In the genomic region with DNA sequence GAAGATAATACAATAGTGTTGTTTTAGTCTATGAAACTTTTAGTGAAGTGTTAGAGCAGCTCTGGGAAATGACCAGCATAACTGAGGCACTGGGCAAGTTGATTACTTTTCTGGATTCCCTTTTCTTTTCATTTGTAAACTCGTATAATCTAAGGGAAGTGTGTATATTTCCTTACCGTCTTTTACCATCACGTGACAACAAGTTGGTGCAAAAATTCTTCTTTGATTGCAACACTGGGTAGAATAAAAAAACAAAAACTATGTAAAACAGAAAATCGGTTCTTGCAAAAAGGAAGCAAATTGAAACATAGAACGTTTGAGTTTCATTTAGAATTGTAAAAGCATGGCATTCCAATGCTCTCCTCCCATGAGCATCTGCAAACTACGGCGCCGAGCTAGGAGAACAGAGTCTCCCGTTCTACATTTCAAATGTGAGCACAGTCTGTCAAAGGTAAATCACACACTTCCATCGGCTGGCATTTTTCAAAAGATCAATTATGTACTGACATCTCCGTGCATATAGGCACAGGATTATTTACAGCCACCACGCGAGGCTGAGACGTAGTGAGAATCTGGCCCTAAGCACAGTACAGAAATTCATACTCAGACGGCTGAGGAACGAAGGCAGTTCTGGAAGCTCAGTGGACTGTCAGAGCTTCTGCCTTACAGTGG, we compare ENCODE assay signal across 25 cellular contexts.
"Had no signal": no experiment of that assay in that cellular context is flagged by ENCODE, and none has a peak within 500 bp of the region (broad histone marks: within the 10 kb centered on the region; RNA-seq: fewer than 3 reads in every experiment).

No MANE protein-coding gene starts in this region.

- H3K9me3 Mint-ChIP-seq: activated naive CD4-positive, alpha-beta T cell treated with anti-CD3 and anti-CD28 coated beads, Interleukin-2, amount 50 U/mL, for 24 hours; activated naive CD8-positive, alpha-beta T cell treated with anti-CD3 and anti-CD28 coated beads, Interleukin-2, amount 50 U/mL, for 24 hours; activated T-helper 2 cell treated with anti-CD3 and anti-CD28 coated beads, Interferon-gamma antibody, Interleukin-2, Interleukin-4, amounts not matched to agents 10 μg/mL and 5 μg/mL and 100 μg/mL, durations not matched to agents 14 hours and 24 hours and 36 hours; central memory CD8-positive, alpha-beta T cell; nephron had no signal

- H3K9me3 ChIP-seq: esophagus muscularis mucosa, gastroesophageal sphincter, spleen, suprapubic skin, tibial artery had no signal

- H3K4me1 Mint-ChIP-seq: activated CD4-positive, alpha-beta T cell treated with anti-CD3 and anti-CD28 coated beads for 36 hours; activated CD8-positive, alpha-beta memory T cell treated with anti-CD3 and anti-CD28 coated beads, Interleukin-2, amount 10 ng/mL, durations not matched to agents 7 days and 5 days; activated naive CD4-positive, alpha-beta T cell treated with anti-CD3 and anti-CD28 coated beads, Interleukin-2, amount 50 U/mL, for 24 hours; activated naive CD8-positive, alpha-beta T cell treated with anti-CD3 and anti-CD28 coated beads, Interleukin-2, amount 50 U/mL, for 24 hours; central memory CD8-positive, alpha-beta T cell had no signal

- H3K27ac ChIP-seq: esophagus muscularis mucosa, gastroesophageal sphincter, hepatocyte, spleen, suprapubic skin, tibial artery had no signal

- H3K79me2 ChIP-seq: hepatocyte had no signal

- H3K27ac Mint-ChIP-seq: activated CD4-positive, alpha-beta T cell treated with anti-CD3 and anti-CD28 coated beads for 36 hours; activated CD8-positive, alpha-beta memory T cell treated with anti-CD3 and anti-CD28 coated beads, Interleukin-2, amount 10 ng/mL, durations not matched to agents 7 days and 5 days; activated CD8-positive, alpha-beta T cell treated with anti-CD3 and anti-CD28 coated beads, Interleukin-2, amount 10 ng/mL, durations not matched to agents 7 days and 5 days; activated naive CD4-positive, alpha-beta T cell treated with anti-CD3 and anti-CD28 coated beads, Interleukin-2, amount 50 U/mL, for 24 hours; activated naive CD8-positive, alpha-beta T cell treated with anti-CD3 and anti-CD28 coated beads, Interleukin-2, amount 50 U/mL, for 24 hours; activated T-helper 2 cell treated with anti-CD3 and anti-CD28 coated beads, Interferon-gamma antibody, Interleukin-2, Interleukin-4, amounts not matched to agents 10 μg/mL and 5 μg/mL and 100 μg/mL, durations not matched to agents 14 hours and 24 hours and 36 hours; nephron had no signal

- H3K4me3 ChIP-seq: esophagus muscularis mucosa, gastroesophageal sphincter, hepatocyte, spleen, suprapubic skin, tibial artery had no signal

- H2AFZ ChIP-seq: hepatocyte had no signal

- H3K4me1 ChIP-seq: esophagus muscularis mucosa, gastroesophageal sphincter, tibial artery had no signal

- H3K4me2 ChIP-seq: hepatocyte had no signal

- H3K36me3 Mint-ChIP-seq: activated CD8-positive, alpha-beta memory T cell treated with anti-CD3 and anti-CD28 coated beads, Interleukin-2, amount 10 ng/mL, durations not matched to agents 7 days and 5 days; activated naive CD4-positive, alpha-beta T cell treated with anti-CD3 and anti-CD28 coated beads, Interleukin-2, amount 50 U/mL, for 24 hours had no signal

- H3K4me3 Mint-ChIP-seq: activated CD4-positive, alpha-beta T cell treated with anti-CD3 and anti-CD28 coated beads for 36 hours; activated CD8-positive, alpha-beta memory T cell treated with anti-CD3 and anti-CD28 coated beads, Interleukin-2, amount 10 ng/mL, durations not matched to agents 7 days and 5 days; activated CD8-positive, alpha-beta T cell treated with anti-CD3 and anti-CD28 coated beads, Interleukin-2, amount 10 ng/mL, durations not matched to agents 7 days and 5 days; activated naive CD4-positive, alpha-beta T cell treated with anti-CD3 and anti-CD28 coated beads, Interleukin-2, amount 50 U/mL, for 24 hours; activated naive CD8-positive, alpha-beta T cell treated with anti-CD3 and anti-CD28 coated beads, Interleukin-2, amount 50 U/mL, for 24 hours; central memory CD8-positive, alpha-beta T cell had no signal

- H3K36me3 ChIP-seq: esophagus muscularis mucosa, gastroesophageal sphincter, spleen, suprapubic skin, tibial artery had no signal

- ATAC-seq: activated CD4-positive, alpha-beta T cell treated with anti-CD3 and anti-CD28 coated beads for 36 hours; activated CD8-positive, alpha-beta memory T cell treated with anti-CD3 and anti-CD28 coated beads, Interleukin-2, amount 10 ng/mL, durations not matched to agents 7 days and 5 days; activated CD8-positive, alpha-beta T cell treated with anti-CD3 and anti-CD28 coated beads, Interleukin-2, amount 10 ng/mL, durations not matched to agents 7 days and 5 days; activated naive CD8-positive, alpha-beta T cell treated with anti-CD3 and anti-CD28 coated beads, Interleukin-2, amount 50 U/mL, for 24 hours; gastroesophageal sphincter; left colon; right cardiac atrium had no signal

- DNase-seq: activated CD4-positive, alpha-beta T cell treated with anti-CD3 and anti-CD28 coated beads for 36 hours; activated CD4-positive, CD25-positive, alpha-beta regulatory T cell; activated CD8-positive, alpha-beta memory T cell treated with anti-CD3 and anti-CD28 coated beads, Interleukin-2, amount 10 ng/mL, durations not matched to agents 7 days and 5 days; activated CD8-positive, alpha-beta T cell treated with anti-CD3 and anti-CD28 coated beads, Interleukin-2, amount 10 ng/mL, durations not matched to agents 7 days and 5 days; activated naive CD8-positive, alpha-beta T cell treated with anti-CD3 and anti-CD28 coated beads, Interleukin-2, amount 50 U/mL, for 24 hours; activated T-cell treated with anti-CD3 and anti-CD28 coated beads, Interleukin-2, amount 50 U/mL, for 48 hours; anterior cingulate cortex; dermis blood vessel endothelial cell; effector CD4-positive, alpha-beta T cell; kidney; left colon; mammary epithelial cell; occipital lobe; right cardiac atrium; stimulated activated naive CD4-positive, alpha-beta T cell; tibial artery had no signal
